In genomic region chr2:96739633-96740428, GRCh38 we compare ENCODE assay signal across 8 cellular contexts. TPM values are rescaled to one million over a fixed set of nuclear protein-coding genes. Genes with fewer than 3 reads are reported as not detected.
DNase-seq lines count a peak whose midpoint lies in the region; ATAC-seq and TF ChIP-seq lines count a peak whose summit lies in the region.

Gene LMAN2L, minus strand, starts transcription at chr2:96740064. Its CDS starts 24 bp downstream, at chr2:96740040.

- no peaks in the 10 kb centered on the region for H3K27me3 Mint-ChIP-seq in type B pancreatic cell

- peaks cover 0 to 3% of the 10 kb centered on the region in 2 donors for H3K36me3 ChIP-seq in adrenal gland (replicated peaks in 1 of 2)

- DNase-seq in NCI-H1436 (lab: John Stamatoyannopoulos, UW) (peak; percentile 96), T follicular helper cell (ENCODE audit: low read depth) (peak; percentile 97), adrenal gland (peak; percentile 97 to 100 (median 99)), cardiac septum (ENCODE audit: low spot score) (peak; percentile 97), pons (ENCODE audit: low spot score) (peak; percentile 99), type B pancreatic cell (ENCODE audit: extremely low spot score, unreplicated experiment) (peak; percentile 93)

- H3K4me1 Mint-ChIP-seq in type B pancreatic cell (ENCODE audit: unreplicated experiment), result peaks cover 34% of the 10 kb centered on the region

- H3K4me3 ChIP-seq in GM12875 (ENCODE audit: low read depth, low read length) (peak within 1 kb of the TSS; percentile 79), adrenal gland (peak within 1 kb of the TSS in 3 of 4 donors; percentile 54 to 89 (median 58))

- peak within 1 kb of the TSS; percentile 97 for H3K4me3 Mint-ChIP-seq in type B pancreatic cell

- no peaks in the 10 kb centered on the region for H3K9me3 ChIP-seq in adrenal gland (replicated peaks in 1 of 3)

- peak within 1 kb of the TSS in 4 of 5 donors; percentile 19 to 72 (median 32) for H3K27ac ChIP-seq in adrenal gland

- intact Hi-C loops in adrenal gland (cut with DNase I) (no loop called here), cardiac septum (cut with DNase I) (loop anchor here (1.0 to 5.0 kb wide), 3 partner anchors 20 to 118 kb away; partner anchors contain the start of genes CNNM4 and KANSL3)

- H3K4me1 ChIP-seq in adrenal gland (replicated peaks in 1 of 2), result peaks cover 11 to 44% of the 10 kb centered on the region in 2 donors

- H3K27ac Mint-ChIP-seq in type B pancreatic cell, result peak within 1 kb of the TSS; percentile 95

- ATAC-seq in HG02798 (IDR thresholded peaks at IDR 0.05; ENCODE audit: poor library complexity, unreplicated experiment), result peak; percentile 100

- H3K9me3 Mint-ChIP-seq in type B pancreatic cell, result no peaks in the 10 kb centered on the region

- 0 to 1% (median 1%) methylated on average over 8 to 43 of the region's 43 CpGs for WGBS in adrenal gland, 4 donors

- no peak for TF ChIP-seq CTCF in GM12875 (IDR thresholded peaks at IDR 0.05; ENCODE audit: borderline replicate concordance, insufficient read depth, low read depth, low read length)
- no peak for TF ChIP-seq CTCF in adrenal gland (IDR thresholded peaks at IDR 0.05)
- no peak for TF ChIP-seq CTCF in type B pancreatic cell (conservative IDR thresholded peaks at IDR 0.05)

- peaks cover 17% of the 10 kb centered on the region for H3K36me3 Mint-ChIP-seq in type B pancreatic cell

- TF ChIP-seq POLR2A in adrenal gland (IDR thresholded peaks at IDR 0.05), result peak in 1 of 2 donors; percentile 56

- no peaks in the 10 kb centered on the region for H3K27me3 ChIP-seq in adrenal gland

RNA-seq across cellular contexts. Expression of gene LMAN2L, which starts in this region (rescaled TPM):
- total RNA-seq in adrenal gland (10 to 100 TPM; 13.9 to 30.6 (median 15.5) TPM), cardiac septum (17.0 TPM), type B pancreatic cell (ENCODE audit: low replicate concordance) (31.3 and 31.9 TPM in 2 replicates)
- polyA plus RNA-seq in adrenal gland, result 10 to 100 TPM; 12.3 to 19.1 (median 16.1) TPM

Comparison
In these comparisons a context has a peak if more than half of its experiments do, and no peak if none do; other contexts are left out.
1. Peak in every context shown above with its lines: DNase-seq, ATAC-seq, H3K4me3 ChIP-seq and H3K27ac ChIP-seq.